In the genomic region with DNA sequence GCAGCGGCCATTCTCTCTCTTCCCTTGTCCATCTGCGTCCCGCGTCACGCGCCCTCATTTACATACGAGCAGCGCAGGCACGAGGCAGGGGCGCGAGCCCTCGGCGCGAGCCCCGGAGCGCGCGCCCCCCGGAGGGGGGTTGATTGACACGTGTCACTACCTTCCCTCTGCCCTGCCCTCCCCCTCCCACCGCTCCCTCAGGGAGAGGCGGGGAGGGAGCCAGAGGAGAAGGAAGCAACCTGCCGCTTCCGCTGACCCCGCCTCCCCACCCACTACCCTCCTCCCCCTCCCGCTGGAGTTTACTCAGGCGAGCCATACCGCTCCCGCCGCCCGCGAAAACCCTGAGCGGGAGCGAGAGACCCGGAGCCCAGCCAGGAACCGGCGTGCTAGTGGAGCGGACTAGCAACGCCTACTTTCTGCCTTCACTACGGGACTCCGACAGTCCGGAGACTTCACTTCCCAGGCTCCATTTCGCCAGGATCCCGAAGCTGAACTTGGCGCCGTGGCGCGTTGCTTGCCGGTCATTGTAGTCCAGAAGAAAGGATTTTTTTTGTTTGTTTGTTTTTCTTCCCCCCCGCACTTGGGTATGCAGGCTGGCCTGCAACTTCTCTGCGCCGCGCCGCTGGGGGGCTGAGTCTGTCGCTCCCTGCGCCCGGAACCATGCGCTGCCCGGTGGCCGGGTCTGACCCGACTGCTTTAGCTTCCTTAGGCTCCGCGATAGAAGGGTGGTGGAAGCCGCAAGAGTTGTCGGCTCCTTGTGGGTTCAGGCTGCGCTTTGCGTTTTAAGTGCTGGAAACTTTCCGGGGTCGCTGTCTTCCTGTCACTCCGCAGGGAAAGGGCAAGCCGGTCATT, we compare ENCODE assay signal across 1 cellular context.
TF ChIP-seq lines count a peak whose summit lies in the region.

A gene (minus strand): TSS at position 36 of the 852 bp plus-strand sequence. CDS start 4 bp downstream, at position 32.

TF ChIP-seq in HepG2, 621 proteins besides CTCF, POLR2A, EP300 and RAD21 (continued from another document and continues in another):
- TF ChIP-seq, protein P1, sequence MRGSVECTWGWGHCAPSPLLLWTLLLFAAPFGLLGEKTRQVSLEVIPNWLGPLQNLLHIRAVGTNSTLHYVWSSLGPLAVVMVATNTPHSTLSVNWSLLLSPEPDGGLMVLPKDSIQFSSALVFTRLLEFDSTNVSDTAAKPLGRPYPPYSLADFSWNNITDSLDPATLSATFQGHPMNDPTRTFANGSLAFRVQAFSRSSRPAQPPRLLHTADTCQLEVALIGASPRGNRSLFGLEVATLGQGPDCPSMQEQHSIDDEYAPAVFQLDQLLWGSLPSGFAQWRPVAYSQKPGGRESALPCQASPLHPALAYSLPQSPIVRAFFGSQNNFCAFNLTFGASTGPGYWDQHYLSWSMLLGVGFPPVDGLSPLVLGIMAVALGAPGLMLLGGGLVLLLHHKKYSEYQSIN (CRISPR knock-in tag; IDR thresholded peaks at IDR 0.05; ENCODE audit: borderline replicate concordance): no peak
- TF ChIP-seq TAF15 (IDR thresholded peaks at IDR 0.05; ENCODE audit: low read depth, low read length, poor library complexity, severe bottlenecking) (no peak), PLRG1 (conservative IDR thresholded peaks at IDR 0.05) (no peak), ZNF3 (CRISPR knock-in tag; IDR thresholded peaks at IDR 0.05) (no peak), KDM5A (IDR thresholded peaks at IDR 0.05; ENCODE audit: borderline replicate concordance, low read length) (peak; percentile 61; the same call in 1 of the 2 replicates), ZNF546 (CRISPR knock-in tag; conservative IDR thresholded peaks at IDR 0.05) (0 out of 2 replicates have a peak, but pooled peaks have one; percentile 58), ZNF749 (CRISPR knock-in tag; IDR thresholded peaks at IDR 0.05; ENCODE audit: borderline replicate concordance) (no peak), ZMYM3 (CRISPR knock-in tag; IDR thresholded peaks at IDR 0.05) (no peak), ZNF136 (CRISPR knock-in tag; IDR thresholded peaks at IDR 0.05; ENCODE audit: low read depth) (no peak; the same call in 1 of the 2 replicates), ATAD3A (CRISPR knock-in tag; IDR thresholded peaks at IDR 0.05) (no peak), RFX5 (IDR thresholded peaks at IDR 0.05; ENCODE audit: low read depth, low read length) (no peak), PHF20 (CRISPR knock-in tag; IDR thresholded peaks at IDR 0.05) (peak; percentile 42; the same call in 1 of the 2 replicates), SOX13 (IDR thresholded peaks at IDR 0.05) (no peak), SOX13 (CRISPR knock-in tag; conservative IDR thresholded peaks at IDR 0.05 in 1 of 2, IDR thresholded peaks at IDR 0.05 in 1 of 2) (peak in 1 of 2 experiments; percentile 29; a peak in 2 of 4 replicates), MEIS2 (CRISPR knock-in tag; IDR thresholded peaks at IDR 0.05) (peak; percentile 99), SPEN (CRISPR knock-in tag; IDR thresholded peaks at IDR 0.05; ENCODE audit: low read depth) (no peak), ZNF839 (CRISPR knock-in tag; IDR thresholded peaks at IDR 0.05; ENCODE audit: borderline replicate concordance) (no peak), ZNF670 (CRISPR knock-in tag; IDR thresholded peaks at IDR 0.05; ENCODE audit: borderline replicate concordance) (peak; percentile 83; the same call in 1 of the 2 replicates), SAFB2 (CRISPR knock-in tag; IDR thresholded peaks at IDR 0.05; ENCODE audit: borderline replicate concordance, low read depth) (no peak), ZNF567 (CRISPR knock-in tag; IDR thresholded peaks at IDR 0.05; ENCODE audit: borderline replicate concordance) (no peak), ZBTB7A (CRISPR knock-in tag; IDR thresholded peaks at IDR 0.05) (no peak; the same call in 1 of the 2 replicates), ARNT (IDR thresholded peaks at IDR 0.05) (no peak), MTF2 (CRISPR knock-in tag; IDR thresholded peaks at IDR 0.05; ENCODE audit: borderline replicate concordance) (peak; percentile 83; the same call in 1 of the 2 replicates), ASH2L (IDR thresholded peaks at IDR 0.05; ENCODE audit: insufficient read length, low read depth, low read length) (peak; percentile 69), FOXP1 (IDR thresholded peaks at IDR 0.05) (no peak), FOXP1 (CRISPR knock-in tag; IDR thresholded peaks at IDR 0.05) (peak; percentile 69), ZSCAN22 (CRISPR knock-in tag; IDR thresholded peaks at IDR 0.05) (no peak), ARNT2 (CRISPR knock-in tag; IDR thresholded peaks at IDR 0.05; ENCODE audit: low read depth) (no peak), ZNF557 (CRISPR knock-in tag; IDR thresholded peaks at IDR 0.05) (peak; percentile 51; the same call in 1 of the 2 replicates), ZNF577 (CRISPR knock-in tag; IDR thresholded peaks at IDR 0.05; ENCODE audit: borderline replicate concordance, low read depth) (no peak), ETV6 (CRISPR knock-in tag; conservative IDR thresholded peaks at IDR 0.05) (no peak), ZNF430 (CRISPR knock-in tag; IDR thresholded peaks at IDR 0.05) (no peak; the same call in 1 of the 2 replicates), FOXA3 (CRISPR knock-in tag; IDR thresholded peaks at IDR 0.05) (peak; percentile 59), KLF6 (CRISPR knock-in tag; IDR thresholded peaks at IDR 0.05) (0 out of 2 replicates have a peak, but pooled peaks have one; percentile 43), SALL1 (CRISPR knock-in tag; IDR thresholded peaks at IDR 0.05) (peak; percentile 71), SYNCRIP (IDR thresholded peaks at IDR 0.05; ENCODE audit: insufficient read depth, low read depth, low read length) (no peak)
- TF ChIP-seq, protein P2, sequence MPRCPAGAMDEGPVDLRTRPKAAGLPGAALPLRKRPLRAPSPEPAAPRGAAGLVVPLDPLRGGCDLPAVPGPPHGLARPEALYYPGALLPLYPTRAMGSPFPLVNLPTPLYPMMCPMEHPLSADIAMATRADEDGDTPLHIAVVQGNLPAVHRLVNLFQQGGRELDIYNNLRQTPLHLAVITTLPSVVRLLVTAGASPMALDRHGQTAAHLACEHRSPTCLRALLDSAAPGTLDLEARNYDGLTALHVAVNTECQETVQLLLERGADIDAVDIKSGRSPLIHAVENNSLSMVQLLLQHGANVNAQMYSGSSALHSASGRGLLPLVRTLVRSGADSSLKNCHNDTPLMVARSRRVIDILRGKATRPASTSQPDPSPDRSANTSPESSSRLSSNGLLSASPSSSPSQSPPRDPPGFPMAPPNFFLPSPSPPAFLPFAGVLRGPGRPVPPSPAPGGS (CRISPR knock-in tag; IDR thresholded peaks at IDR 0.05): no peak
- TF ChIP-seq, protein P3, sequence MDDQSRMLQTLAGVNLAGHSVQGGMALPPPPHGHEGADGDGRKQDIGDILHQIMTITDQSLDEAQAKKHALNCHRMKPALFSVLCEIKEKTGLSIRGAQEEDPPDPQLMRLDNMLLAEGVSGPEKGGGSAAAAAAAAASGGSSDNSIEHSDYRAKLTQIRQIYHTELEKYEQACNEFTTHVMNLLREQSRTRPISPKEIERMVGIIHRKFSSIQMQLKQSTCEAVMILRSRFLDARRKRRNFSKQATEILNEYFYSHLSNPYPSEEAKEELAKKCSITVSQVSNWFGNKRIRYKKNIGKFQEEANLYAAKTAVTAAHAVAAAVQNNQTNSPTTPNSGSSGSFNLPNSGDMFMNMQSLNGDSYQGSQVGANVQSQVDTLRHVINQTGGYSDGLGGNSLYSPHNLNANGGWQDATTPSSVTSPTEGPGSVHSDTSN (CRISPR knock-in tag; IDR thresholded peaks at IDR 0.05; ENCODE audit: borderline replicate concordance): no peak
- TF ChIP-seq, protein P4, sequence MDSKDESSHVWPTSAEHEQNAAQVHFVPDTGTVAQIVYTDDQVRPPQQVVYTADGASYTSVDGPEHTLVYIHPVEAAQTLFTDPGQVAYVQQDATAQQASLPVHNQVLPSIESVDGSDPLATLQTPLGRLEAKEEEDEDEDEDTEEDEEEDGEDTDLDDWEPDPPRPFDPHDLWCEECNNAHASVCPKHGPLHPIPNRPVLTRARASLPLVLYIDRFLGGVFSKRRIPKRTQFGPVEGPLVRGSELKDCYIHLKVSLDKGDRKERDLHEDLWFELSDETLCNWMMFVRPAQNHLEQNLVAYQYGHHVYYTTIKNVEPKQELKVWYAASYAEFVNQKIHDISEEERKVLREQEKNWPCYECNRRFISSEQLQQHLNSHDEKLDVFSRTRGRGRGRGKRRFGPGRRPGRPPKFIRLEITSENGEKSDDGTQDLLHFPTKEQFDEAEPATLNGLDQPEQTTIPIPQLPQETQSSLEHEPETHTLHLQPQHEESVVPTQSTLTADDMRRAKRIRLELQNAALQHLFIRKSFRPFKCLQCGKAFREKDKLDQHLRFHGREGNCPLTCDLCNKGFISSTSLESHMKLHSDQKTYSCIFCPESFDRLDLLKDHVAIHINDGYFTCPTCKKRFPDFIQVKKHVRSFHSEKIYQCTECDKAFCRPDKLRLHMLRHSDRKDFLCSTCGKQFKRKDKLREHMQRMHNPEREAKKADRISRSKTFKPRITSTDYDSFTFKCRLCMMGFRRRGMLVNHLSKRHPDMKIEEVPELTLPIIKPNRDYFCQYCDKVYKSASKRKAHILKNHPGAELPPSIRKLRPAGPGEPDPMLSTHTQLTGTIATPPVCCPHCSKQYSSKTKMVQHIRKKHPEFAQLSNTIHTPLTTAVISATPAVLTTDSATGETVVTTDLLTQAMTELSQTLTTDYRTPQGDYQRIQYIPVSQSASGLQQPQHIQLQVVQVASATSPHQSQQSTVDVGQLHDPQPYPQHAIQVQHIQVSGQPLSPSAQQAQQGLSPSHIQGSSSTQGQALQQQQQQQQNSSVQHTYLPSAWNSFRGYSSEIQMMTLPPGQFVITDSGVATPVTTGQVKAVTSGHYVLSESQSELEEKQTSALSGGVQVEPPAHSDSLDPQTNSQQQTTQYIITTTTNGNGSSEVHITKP (CRISPR knock-in tag; IDR thresholded peaks at IDR 0.05; ENCODE audit: low read depth): no peak
- TF ChIP-seq, protein P5, sequence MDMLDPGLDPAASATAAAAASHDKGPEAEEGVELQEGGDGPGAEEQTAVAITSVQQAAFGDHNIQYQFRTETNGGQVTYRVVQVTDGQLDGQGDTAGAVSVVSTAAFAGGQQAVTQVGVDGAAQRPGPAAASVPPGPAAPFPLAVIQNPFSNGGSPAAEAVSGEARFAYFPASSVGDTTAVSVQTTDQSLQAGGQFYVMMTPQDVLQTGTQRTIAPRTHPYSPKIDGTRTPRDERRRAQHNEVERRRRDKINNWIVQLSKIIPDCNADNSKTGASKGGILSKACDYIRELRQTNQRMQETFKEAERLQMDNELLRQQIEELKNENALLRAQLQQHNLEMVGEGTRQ (IDR thresholded peaks at IDR 0.05; ENCODE audit: low read depth, low read length): 0 out of 2 replicates have a peak, but pooled peaks have one; percentile 12
- TF ChIP-seq, protein P5 (CRISPR knock-in tag; IDR thresholded peaks at IDR 0.05; ENCODE audit: borderline replicate concordance): no peak
- TF ChIP-seq, protein P6, sequence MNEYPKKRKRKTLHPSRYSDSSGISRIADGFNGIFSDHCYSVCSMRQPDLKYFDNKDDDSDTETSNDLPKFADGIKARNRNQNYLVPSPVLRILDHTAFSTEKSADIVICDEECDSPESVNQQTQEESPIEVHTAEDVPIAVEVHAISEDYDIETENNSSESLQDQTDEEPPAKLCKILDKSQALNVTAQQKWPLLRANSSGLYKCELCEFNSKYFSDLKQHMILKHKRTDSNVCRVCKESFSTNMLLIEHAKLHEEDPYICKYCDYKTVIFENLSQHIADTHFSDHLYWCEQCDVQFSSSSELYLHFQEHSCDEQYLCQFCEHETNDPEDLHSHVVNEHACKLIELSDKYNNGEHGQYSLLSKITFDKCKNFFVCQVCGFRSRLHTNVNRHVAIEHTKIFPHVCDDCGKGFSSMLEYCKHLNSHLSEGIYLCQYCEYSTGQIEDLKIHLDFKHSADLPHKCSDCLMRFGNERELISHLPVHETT (CRISPR knock-in tag; conservative IDR thresholded peaks at IDR 0.05): peak; percentile 20; the same call in 1 of the 2 replicates
- TF ChIP-seq, protein P7, sequence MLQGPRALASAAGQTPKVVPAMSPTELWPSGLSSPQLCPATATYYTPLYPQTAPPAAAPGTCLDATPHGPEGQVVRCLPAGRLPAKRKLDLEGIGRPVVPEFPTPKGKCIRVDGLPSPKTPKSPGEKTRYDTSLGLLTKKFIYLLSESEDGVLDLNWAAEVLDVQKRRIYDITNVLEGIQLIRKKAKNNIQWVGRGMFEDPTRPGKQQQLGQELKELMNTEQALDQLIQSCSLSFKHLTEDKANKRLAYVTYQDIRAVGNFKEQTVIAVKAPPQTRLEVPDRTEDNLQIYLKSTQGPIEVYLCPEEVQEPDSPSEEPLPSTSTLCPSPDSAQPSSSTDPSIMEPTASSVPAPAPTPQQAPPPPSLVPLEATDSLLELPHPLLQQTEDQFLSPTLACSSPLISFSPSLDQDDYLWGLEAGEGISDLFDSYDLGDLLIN (CRISPR knock-in tag; IDR thresholded peaks at IDR 0.05; ENCODE audit: borderline replicate concordance): no peak
- TF ChIP-seq, protein P8, sequence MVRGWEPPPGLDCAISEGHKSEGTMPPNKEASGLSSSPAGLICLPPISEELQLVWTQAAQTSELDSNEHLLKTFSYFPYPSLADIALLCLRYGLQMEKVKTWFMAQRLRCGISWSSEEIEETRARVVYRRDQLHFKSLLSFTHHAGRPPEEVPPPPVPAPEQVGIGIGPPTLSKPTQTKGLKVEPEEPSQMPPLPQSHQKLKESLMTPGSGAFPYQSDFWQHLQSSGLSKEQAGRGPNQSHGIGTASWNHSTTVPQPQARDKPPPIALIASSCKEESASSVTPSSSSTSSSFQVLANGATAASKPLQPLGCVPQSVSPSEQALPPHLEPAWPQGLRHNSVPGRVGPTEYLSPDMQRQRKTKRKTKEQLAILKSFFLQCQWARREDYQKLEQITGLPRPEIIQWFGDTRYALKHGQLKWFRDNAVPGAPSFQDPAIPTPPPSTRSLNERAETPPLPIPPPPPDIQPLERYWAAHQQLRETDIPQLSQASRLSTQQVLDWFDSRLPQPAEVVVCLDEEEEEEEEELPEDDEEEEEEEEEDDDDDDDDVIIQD (CRISPR knock-in tag; IDR thresholded peaks at IDR 0.05; ENCODE audit: low read depth): no peak; the same call in 1 of the 2 replicates
- TF ChIP-seq, protein P9, sequence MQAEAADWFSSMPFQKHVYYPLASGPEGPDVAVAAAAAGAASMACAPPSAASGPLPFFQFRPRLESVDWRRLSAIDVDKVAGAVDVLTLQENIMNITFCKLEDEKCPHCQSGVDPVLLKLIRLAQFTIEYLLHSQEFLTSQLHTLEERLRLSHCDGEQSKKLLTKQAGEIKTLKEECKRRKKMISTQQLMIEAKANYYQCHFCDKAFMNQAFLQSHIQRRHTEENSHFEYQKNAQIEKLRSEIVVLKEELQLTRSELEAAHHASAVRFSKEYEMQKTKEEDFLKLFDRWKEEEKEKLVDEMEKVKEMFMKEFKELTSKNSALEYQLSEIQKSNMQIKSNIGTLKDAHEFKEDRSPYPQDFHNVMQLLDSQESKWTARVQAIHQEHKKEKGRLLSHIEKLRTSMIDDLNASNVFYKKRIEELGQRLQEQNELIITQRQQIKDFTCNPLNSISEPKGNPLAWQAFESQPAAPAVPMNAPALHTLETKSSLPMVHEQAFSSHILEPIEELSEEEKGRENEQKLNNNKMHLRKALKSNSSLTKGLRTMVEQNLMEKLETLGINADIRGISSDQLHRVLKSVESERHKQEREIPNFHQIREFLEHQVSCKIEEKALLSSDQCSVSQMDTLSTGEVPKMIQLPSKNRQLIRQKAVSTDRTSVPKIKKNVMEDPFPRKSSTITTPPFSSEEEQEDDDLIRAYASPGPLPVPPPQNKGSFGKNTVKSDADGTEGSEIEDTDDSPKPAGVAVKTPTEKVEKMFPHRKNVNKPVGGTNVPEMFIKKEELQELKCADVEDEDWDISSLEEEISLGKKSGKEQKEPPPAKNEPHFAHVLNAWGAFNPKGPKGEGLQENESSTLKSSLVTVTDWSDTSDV (CRISPR knock-in tag; IDR thresholded peaks at IDR 0.05): no peak
